11 cellular contexts compared by ENCODE assay signal in genomic region chr15:66775127-66776105, GRCh38.
DNase-seq lines count a peak whose midpoint lies in the region; ATAC-seq, FAIRE-seq and TF ChIP-seq lines count a peak whose summit lies in the region.
"Had no signal": no experiment of that assay in that cellular context is flagged by ENCODE, and none has a peak within 500 bp of the region (broad histone marks: within the 10 kb centered on the region; RNA-seq: fewer than 3 reads in every experiment).

No MANE protein-coding gene starts in this region.

- H3K9me1 ChIP-seq in IMR-90 (ENCODE audit: insufficient read depth, low read length), result peaks cover 27% of the 10 kb centered on the region

- no peaks in the 10 kb centered on the region for H4K20me1 ChIP-seq in IMR-90 (ENCODE audit: insufficient read depth, low read length)

- peak; percentile 64 for FAIRE-seq in bronchial epithelial cell (lab: Jason Lieb, UNC)

- TF ChIP-seq RAD21 in IMR-90 (IDR thresholded peaks at IDR 0.05; ENCODE audit: low read length), result no peak

- H3K18ac ChIP-seq in IMR-90 (ENCODE audit: low read depth, low read length) (no peak overlapping the region), mesenchymal stem cell (ENCODE audit: low read depth in 1 of 2, low read length in 2 of 2) (peak overlapping the region in 1 of 2 experiments; percentile 30)

- H2AFZ ChIP-seq in IMR-90 (replicated peaks; ENCODE audit: low read length, poor library complexity) (no peak overlapping the region), mesenchymal stem cell (ENCODE audit: low read depth, low read length) (no peak overlapping the region)

- H3K4me3 ChIP-seq in IMR-90 (ENCODE audit: insufficient read depth, low read depth, low read length) (no peak overlapping the region), bronchial epithelial cell (ENCODE audit: low read depth, low read length) (no peak overlapping the region), mesenchymal stem cell (ENCODE audit: insufficient read depth in 1 of 2, low read depth in 1 of 2, low read length in 2 of 2) (no peak overlapping the region), tibial artery (no peak overlapping the region), HAP-1 (no peak overlapping the region)
- H3K4me3 ChIP-seq: lung had no signal

- peak overlapping the region; percentile 87 for H2AK9ac ChIP-seq in IMR-90 (replicated peaks; ENCODE audit: low read depth, low read length, poor library complexity)

- in situ Hi-C loops in IMR-90 (cut with MboI; ENCODE audit: low sequenced_read_pairs), result no loop called here
- in situ Hi-C loops in HAP-1 (cut with MboI; ENCODE audit: low sequenced_read_pairs), result no loop called here

- H3K27ac ChIP-seq in IMR-90 (ENCODE audit: insufficient read depth, low read length) (no peak overlapping the region), mesenchymal stem cell (ENCODE audit: low read length, poor library complexity, severe bottlenecking) (no peak overlapping the region), tibial artery (peak overlapping the region; percentile 8 to 77)

- peak overlapping the region; percentile 62 for H2BK20ac ChIP-seq in IMR-90 (ENCODE audit: low read depth, low read length)

- peak overlapping the region; percentile 74 for H3K4ac ChIP-seq in IMR-90 (ENCODE audit: low read depth, low read length)
- peak overlapping the region in 1 of 2 experiments; percentile 52 for H3K4ac ChIP-seq in mesenchymal stem cell (ENCODE audit: low read depth in 1 of 2, low read length in 2 of 2)

- H2BK15ac ChIP-seq in IMR-90 (ENCODE audit: low read depth, low read length) (peak overlapping the region; percentile 9; the same call in 1 of the 3 replicates), mesenchymal stem cell (ENCODE audit: low read depth, poor library complexity, severe bottlenecking) (peak overlapping the region; percentile 53)

- H3K4me2 ChIP-seq in IMR-90 (ENCODE audit: low read depth, low read length) (no peak overlapping the region), mesenchymal stem cell (ENCODE audit: low read length, poor library complexity, severe bottlenecking) (no peak overlapping the region)

- 100% methylated on average over 1 of the region's 18 CpGs; no CpG with 5 or more reads in 1 of the 2 experiments for WGBS in IMR-90 (ENCODE audit: extremely low coverage in 2 of 2, insufficient read length in 1 of 2), 2 experiments
- WGBS in mesenchymal stem cell, result 89% methylated on average over 18 of the region's 18 CpGs

- H2BK120ac ChIP-seq in IMR-90 (ENCODE audit: low read depth, low read length) (peak overlapping the region; percentile 51), mesenchymal stem cell (ENCODE audit: low read depth, low read length) (no peak overlapping the region)

- peak overlapping the region in 1 of 2 experiments; percentile 82 for H2BK12ac ChIP-seq in mesenchymal stem cell (ENCODE audit: low read length in 2 of 2)

- H3K56ac ChIP-seq in IMR-90 (ENCODE audit: extremely low read depth, insufficient read depth, low read length), result no peak overlapping the region

- peak overlapping the region; percentile 94 for H2AK5ac ChIP-seq in IMR-90 (ENCODE audit: low read depth, low read length)
- peak overlapping the region; percentile 84 for H2AK5ac ChIP-seq in mesenchymal stem cell (ENCODE audit: low read length, severe bottlenecking)

- H3K23ac ChIP-seq in IMR-90 (ENCODE audit: low read depth, low read length) (peak overlapping the region; percentile 36; the same call in 1 of the 2 replicates), mesenchymal stem cell (ENCODE audit: low read length in 2 of 2) (no peak overlapping the region)

- ATAC-seq in IMR-90 (ENCODE audit: low read depth) (no peak), HG02798 (IDR thresholded peaks at IDR 0.05; ENCODE audit: poor library complexity, unreplicated experiment) (no peak)

- H3K36me3 ChIP-seq in IMR-90 (ENCODE audit: control insufficient read depth, insufficient read depth, low read length), result no peaks in the 10 kb centered on the region
- H3K36me3 ChIP-seq in bronchial epithelial cell (ENCODE audit: control insufficient read depth, insufficient read depth, low read length), result no peaks in the 10 kb centered on the region
- H3K36me3 ChIP-seq in mesenchymal stem cell (ENCODE audit: control insufficient read depth in 1 of 2, insufficient read depth in 2 of 2, low read depth in 1 of 2, low read length in 2 of 2), result peaks cover 0 to 16% of the 10 kb centered on the region in 2 experiments
- H3K36me3 ChIP-seq in tibial artery, result no peaks in the 10 kb centered on the region
- H3K36me3 ChIP-seq in HAP-1 (replicated peaks), result no peaks in the 10 kb centered on the region

- H4K5ac ChIP-seq in IMR-90 (ENCODE audit: low read depth, low read length), result peak overlapping the region; percentile 32; the same call in 1 of the 2 replicates

- H4K8ac ChIP-seq in IMR-90 (ENCODE audit: low read depth in 2 of 2, low read length in 2 of 2), result peak overlapping the region; percentile 26 to 36; a peak in 1 of 4 replicates
- H4K8ac ChIP-seq in mesenchymal stem cell (ENCODE audit: low read length), result no peak overlapping the region

- no peak overlapping the region for H3K9ac ChIP-seq in IMR-90 (ENCODE audit: low read depth, low read length)
- peak overlapping the region; percentile 17 for H3K9ac ChIP-seq in mesenchymal stem cell (ENCODE audit: low read length)

- intact Hi-C loops in IMR-90 (cut with micrococcal nuclease), result loop anchor here (2.0 kb wide), 2 partner anchors 63 to 73 kb away; partner anchors contain the start of gene SMAD6
- intact Hi-C loops in tibial artery (cut with DNase I; ENCODE audit: low total_unique reads), result no loop called here

- TF ChIP-seq CTCF in IMR-90 (conservative IDR thresholded peaks at IDR 0.05; ENCODE audit: low read depth, low read length) (no peak), bronchial epithelial cell (IDR thresholded peaks at IDR 0.05; ENCODE audit: insufficient read depth, low read length, severe bottlenecking) (no peak), tibial artery (IDR thresholded peaks at IDR 0.05) (no peak)

- no TSS peak for BruUV-seq in IMR-90 (replicated peaks; lab: Mats Ljungman, UMichigan)

- H3K79me1 ChIP-seq in IMR-90 (ENCODE audit: low read depth in 1 of 2, low read length in 2 of 2) (peaks cover 28 to 88% of the 10 kb centered on the region in 2 experiments), mesenchymal stem cell (replicated peaks; ENCODE audit: low read length, poor library complexity, severe bottlenecking) (peaks cover 14% of the 10 kb centered on the region)

- peak overlapping the region; percentile 51; the same call in 1 of the 2 replicates for H3K14ac ChIP-seq in IMR-90 (replicated peaks; ENCODE audit: low read depth, low read length)
- no peak overlapping the region for H3K14ac ChIP-seq in mesenchymal stem cell (ENCODE audit: low read length in 2 of 2)

- DNase-seq in IMR-90, result no peak
- DNase-seq in bronchial epithelial cell (ENCODE audit: low read depth), result no peak
- no peak for DNase-seq in mesenchymal stem cell
- DNase-seq in tibial artery, result no peak
- no peak for DNase-seq in HAP-1 (ENCODE audit: low spot score in 2 of 2)
- no peak for DNase-seq in globus pallidus (ENCODE audit: low spot score)
- no peak for DNase-seq in SHP77 (lab: John Stamatoyannopoulos, UW)
- DNase-seq: activated CD8-positive, alpha-beta memory T cell treated with anti-CD3 and anti-CD28 coated beads, Interleukin-2, amount 50 U/mL, for 4 hours; NCI-H2227 treated with DMSO at 0.1 percent for 48 hours had no signal

- H3K4me1 ChIP-seq in IMR-90 (ENCODE audit: control insufficient read depth, insufficient read depth, low read length) (peaks cover 56% of the 10 kb centered on the region), mesenchymal stem cell (ENCODE audit: control insufficient read depth, insufficient read depth, low read depth, low read length) (peaks cover 74% of the 10 kb centered on the region), tibial artery (peaks cover 5 to 85% (median 38%) of the 10 kb centered on the region in 4 donors), HAP-1 (peaks cover 37% of the 10 kb centered on the region)

- no peaks in the 10 kb centered on the region for H3K27me3 ChIP-seq in IMR-90 (ENCODE audit: control insufficient read depth, insufficient read depth, low read length)
- H3K27me3 ChIP-seq in bronchial epithelial cell (ENCODE audit: control insufficient read depth, insufficient read depth, low read length), result no peaks in the 10 kb centered on the region
- no peaks in the 10 kb centered on the region for H3K27me3 ChIP-seq in mesenchymal stem cell (ENCODE audit: control insufficient read depth in 1 of 2, insufficient read depth in 1 of 2, low read length in 2 of 2)
- no peaks in the 10 kb centered on the region for H3K27me3 ChIP-seq in tibial artery
- H3K27me3 ChIP-seq in HAP-1 (ENCODE audit: low read depth), result no peaks in the 10 kb centered on the region

- no peak for TF ChIP-seq POLR2A in IMR-90 (IDR thresholded peaks at IDR 0.05; ENCODE audit: low read depth, low read length)

- peak overlapping the region; percentile 82 for H4K91ac ChIP-seq in IMR-90 (ENCODE audit: insufficient read depth, low read depth, low read length)
- no peak overlapping the region for H4K91ac ChIP-seq in mesenchymal stem cell (ENCODE audit: low read length)

- POLR2A ChIA-PET in IMR-90 (lab: Charles Lee; ENCODE audit: unreplicated experiment), result no interaction called here

- dilution Hi-C loops in IMR-90 (cut with HindIII; ENCODE audit: low sequenced_read_pairs, unreplicated experiment), result no loop called here

- no peaks in the 10 kb centered on the region for H3K9me3 ChIP-seq in IMR-90 (ENCODE audit: control insufficient read depth, insufficient read depth, low read length)
- H3K9me3 ChIP-seq in mesenchymal stem cell (ENCODE audit: control insufficient read depth, low read length), result no peaks in the 10 kb centered on the region
- H3K9me3 ChIP-seq in tibial artery, result no peaks in the 10 kb centered on the region
- H3K9me3 ChIP-seq in HAP-1, result no peaks in the 10 kb centered on the region

- CTCF ChIA-PET in IMR-90 (lab: Yijun Ruan, JAX), result interaction anchor here (0.7 to 1.6 kb wide), 5 partner anchors 12 to 156 kb away, joined by 3 to 8 read pairs (median 4); no protein-coding TSS in a partner anchor

- H2BK5ac ChIP-seq in IMR-90 (ENCODE audit: low read depth, low read length, poor library complexity, severe bottlenecking) (no peak overlapping the region), mesenchymal stem cell (ENCODE audit: low read depth, low read length, poor library complexity, severe bottlenecking) (no peak overlapping the region)

TF ChIP-seq in IMR-90, 13 proteins besides CTCF, POLR2A, EP300 and RAD21 (continues in another document):
- no peak for TF ChIP-seq RFX5 (IDR thresholded peaks at IDR 0.05; ENCODE audit: low read depth, low read length)
- no peak for TF ChIP-seq BHLHE40 (IDR thresholded peaks at IDR 0.05; ENCODE audit: low read depth, low read length)
- TF ChIP-seq ELK1 (IDR thresholded peaks at IDR 0.05; ENCODE audit: borderline replicate concordance, low read depth, low read length), result no peak

Comparison
In these comparisons a context has a peak if more than half of its experiments do, and no peak if none do; other contexts are left out.
1. H3K27ac ChIP-seq: peak in tibial artery (2 of 2); none in IMR-90 (single experiment) and mesenchymal stem cell (single experiment).